1 cellular context compared by ENCODE assay signal in genomic region chr12:56258820-56259183, GRCh38.
A peak's percentile ranks its signal among the peaks of the same experiment; 100 is the strongest.
TF ChIP-seq lines count a peak whose summit lies in the region.

No MANE protein-coding gene starts in this region.

TF ChIP-seq in HEK293, 187 proteins besides CTCF, POLR2A, EP300 and RAD21 (continued from another document and continues in another):
- no peak for TF ChIP-seq ZSCAN5A (tag by site-specific recombination; IDR thresholded peaks at IDR 0.05)
- no peak for TF ChIP-seq ZNF146 (tag by site-specific recombination; IDR thresholded peaks at IDR 0.05)
- TF ChIP-seq ZNF292 (tag by site-specific recombination; IDR thresholded peaks at IDR 0.05; ENCODE audit: borderline replicate concordance, low read depth): no peak
- TF ChIP-seq ZNF221 (tag by site-specific recombination; IDR thresholded peaks at IDR 0.05; ENCODE audit: borderline replicate concordance): no peak
- no peak for TF ChIP-seq OSR2 (tag by site-specific recombination; IDR thresholded peaks at IDR 0.05)
- TF ChIP-seq ZNF404 (tag by site-specific recombination; IDR thresholded peaks at IDR 0.05): no peak
- TF ChIP-seq SETDB1 (IDR thresholded peaks at IDR 0.05; ENCODE audit: insufficient read length, low read length): no peak
- no peak for TF ChIP-seq ZBTB20 (tag by site-specific recombination; IDR thresholded peaks at IDR 0.05)
- TF ChIP-seq ZNF223 (tag by site-specific recombination; IDR thresholded peaks at IDR 0.05): no peak
- TF ChIP-seq ZBTB8A (tag by site-specific recombination; IDR thresholded peaks at IDR 0.05): no peak; the same call in 1 of the 2 replicates
- peak; percentile 82 for TF ChIP-seq ZNF341 (tag by site-specific recombination; IDR thresholded peaks at IDR 0.05; ENCODE audit: low read depth)
- TF ChIP-seq ZBTB10 (tag by site-specific recombination; IDR thresholded peaks at IDR 0.05): 0 out of 2 replicates have a peak, but pooled peaks have one; percentile 17
- no peak for TF ChIP-seq ZNF239 (tag by site-specific recombination; IDR thresholded peaks at IDR 0.05)
- no peak for TF ChIP-seq PBX3 (CRISPR knock-in tag; IDR thresholded peaks at IDR 0.05)
- no peak for TF ChIP-seq AEBP2 (tag by site-specific recombination; IDR thresholded peaks at IDR 0.05; ENCODE audit: borderline replicate concordance)
- TF ChIP-seq ZXDB (tag by site-specific recombination; IDR thresholded peaks at IDR 0.05): no peak
- TF ChIP-seq ZNF26 (tag by site-specific recombination; IDR thresholded peaks at IDR 0.05): no peak
- TF ChIP-seq GLIS1 (tag by site-specific recombination; IDR thresholded peaks at IDR 0.05): 0 out of 2 replicates have a peak, but pooled peaks have one; percentile 28
- TF ChIP-seq ZIC2 (tag by site-specific recombination; IDR thresholded peaks at IDR 0.05): no peak
- no peak for TF ChIP-seq ZSCAN30 (tag by site-specific recombination; IDR thresholded peaks at IDR 0.05)
- no peak for TF ChIP-seq ZNF785 (tag by site-specific recombination; IDR thresholded peaks at IDR 0.05)
- TF ChIP-seq ZNF398 (tag by site-specific recombination; IDR thresholded peaks at IDR 0.05): no peak
- no peak for TF ChIP-seq ZNF121 (tag by site-specific recombination; IDR thresholded peaks at IDR 0.05)
- no peak for TF ChIP-seq PRDM2 (tag by site-specific recombination; IDR thresholded peaks at IDR 0.05; ENCODE audit: borderline replicate concordance)
- TF ChIP-seq ZNF148 (tag by site-specific recombination; IDR thresholded peaks at IDR 0.05; ENCODE audit: borderline replicate concordance): no peak
- TF ChIP-seq ZFP3 (tag by site-specific recombination; IDR thresholded peaks at IDR 0.05; ENCODE audit: low read depth): no peak
- TF ChIP-seq ZNF24 (tag by site-specific recombination; IDR thresholded peaks at IDR 0.05): no peak
- TF ChIP-seq ATF2 (tag by site-specific recombination; IDR thresholded peaks at IDR 0.05; ENCODE audit: low read depth): no peak
- no peak for TF ChIP-seq ZNF549 (tag by site-specific recombination; IDR thresholded peaks at IDR 0.05)
- no peak for TF ChIP-seq ZNF555 (tag by site-specific recombination; conservative IDR thresholded peaks at IDR 0.05)
- no peak for TF ChIP-seq ZNF529 (tag by site-specific recombination; IDR thresholded peaks at IDR 0.05; ENCODE audit: insufficient replicate concordance)
- no peak for TF ChIP-seq ZNF544 (tag by site-specific recombination; IDR thresholded peaks at IDR 0.05)
- no peak for TF ChIP-seq TRIM28 (IDR thresholded peaks at IDR 0.05; ENCODE audit: borderline replicate concordance, low read length)
- no peak for TF ChIP-seq KLF8 (tag by site-specific recombination; IDR thresholded peaks at IDR 0.05)
- TF ChIP-seq ZNF777 (tag by site-specific recombination; IDR thresholded peaks at IDR 0.05; ENCODE audit: borderline replicate concordance): no peak
- TF ChIP-seq ZSCAN16 (tag by site-specific recombination; IDR thresholded peaks at IDR 0.05): no peak
- TF ChIP-seq SP7 (tag by site-specific recombination; IDR thresholded peaks at IDR 0.05): peak; percentile 10; the same call in 1 of the 2 replicates
- TF ChIP-seq ZNF335 (tag by site-specific recombination; conservative IDR thresholded peaks at IDR 0.05): peak; percentile 22; the same call in 1 of the 2 replicates
- no peak for TF ChIP-seq ZNF169 (tag by site-specific recombination; IDR thresholded peaks at IDR 0.05)
